ENCODE assay signal across 11 cellular contexts in genomic region chr5:170732685-170733084, GRCh38. TPM values are rescaled to one million over a fixed set of nuclear protein-coding genes. Genes with fewer than 3 reads are reported as not detected.
"Had no signal": no experiment of that assay in that cellular context is flagged by ENCODE, and none has a peak within 500 bp of the region (broad histone marks: within the 10 kb centered on the region; RNA-seq: fewer than 3 reads in every experiment).

No MANE protein-coding gene starts in this region.

- H3K4me3 ChIP-seq: GM23248, HAP-1 had no signal

- H3K4me3 Mint-ChIP-seq: HFFc6, IgD-negative memory B cell had no signal

- H3K36me3 ChIP-seq: HAP-1 had no signal

- H3K27ac ChIP-seq: GM23248, HL-60 had no signal

- H3K27ac Mint-ChIP-seq: HFFc6, IgD-negative memory B cell had no signal

- H3K4me1 Mint-ChIP-seq: IgD-negative memory B cell had no signal

- H3K4me1 ChIP-seq: HAP-1 had no signal

- H3K9me3 ChIP-seq: HAP-1 had no signal

- ATAC-seq: HCT116, HepG2 had no signal

- DNase-seq: GM23248, GOT3, H7, HFFc6 had no signal

RNA-seq across cellular contexts. Expression of gene GABRP, which starts 50.8 kb away (rescaled TPM):
- total RNA-seq: GM23248, H4, HepG2, HFFc6, HT1080 had no signal
- polyA plus RNA-seq: GM23248, HepG2, IgD-negative memory B cell had no signal
